Comparison of ENCODE assay signal across 19 cellular contexts in genomic region chr1:28195780-28196179, GRCh38. TPM values are rescaled to one million over a fixed set of nuclear protein-coding genes. Genes with fewer than 3 reads are reported as not detected.
"Had no signal": no experiment of that assay in that cellular context is flagged by ENCODE, and none has a peak within 500 bp of the region (broad histone marks: within the 10 kb centered on the region; RNA-seq: fewer than 3 reads in every experiment).

No MANE protein-coding gene starts in this region.

- H3K4me3 Mint-ChIP-seq: activated naive CD8-positive, alpha-beta T cell treated with anti-CD3 and anti-CD28 coated beads, Interleukin-2, amount 10 ng/mL, durations not matched to agents 7 days and 5 days; activated T-cell treated with anti-CD3 and anti-CD28 coated beads, Interleukin-2, amount 50 U/mL, for 72 hours; nephron progenitor cell; stimulated activated naive CD8-positive, alpha-beta T cell treated with anti-CD3 and anti-CD28 coated beads, Interleukin-15, amount 100 ng/mL, for 72 hours; T-helper 1 cell treated with Interleukin-12 subunit alpha and Interleukin-12 subunit beta and Interleukin-4 antibody, amounts not matched to agents 30 μg/mL and 1 μg/mL, for 36 hours had no signal

- DNase-seq: activated gamma-delta T cell treated with Interleukin-2 at 50 U/mL for 16 hours; activated naive CD8-positive, alpha-beta T cell treated with anti-CD3 and anti-CD28 coated beads, Interleukin-2, amount 10 ng/mL, durations not matched to agents 7 days and 5 days; activated T-cell treated with anti-CD3 and anti-CD28 coated beads, Interleukin-2, amount 50 U/mL, for 72 hours; aorta; left ventricle myocardium superior; mesenchymal stem cell; nephron progenitor cell; ovary; stimulated activated CD4-positive, alpha-beta T cell treated with anti-CD3 and anti-CD28 coated beads, Interleukin-15, amount 100 ng/mL, for 24 hours; stimulated activated CD4-positive, alpha-beta T cell treated with anti-CD3 and anti-CD28 coated beads, Interleukin-4, amount 100 ng/mL, for 24 hours; stimulated activated naive CD8-positive, alpha-beta T cell treated with anti-CD3 and anti-CD28 coated beads, Interleukin-15, amount 100 ng/mL, for 72 hours; testis had no signal

- H3K9me3 Mint-ChIP-seq: nephron progenitor cell had no signal

- H3K9me3 ChIP-seq: ovary, testis had no signal

- FAIRE-seq: endometrium, keratinocyte had no signal

- H3K27me3 ChIP-seq: dorsolateral prefrontal cortex, ovary, testis had no signal

- H3K27ac ChIP-seq: dorsolateral prefrontal cortex, ovary, testis had no signal

- H3K36me3 ChIP-seq: ovary had no signal

- ATAC-seq: activated CD4-positive, CD25-positive, alpha-beta regulatory T cell treated with anti-CD3 and anti-CD28 coated beads, Interleukin-2, amount 50 U/mL, for 24 hours; activated T-cell treated with anti-CD3 and anti-CD28 coated beads, Interleukin-2, amount 50 U/mL, for 72 hours; esophagus mucosa; left ventricle myocardium superior; stimulated activated naive CD8-positive, alpha-beta T cell treated with anti-CD3 and anti-CD28 coated beads, Interleukin-15, amount 100 ng/mL, for 72 hours had no signal

- H3K27ac Mint-ChIP-seq: activated naive CD8-positive, alpha-beta T cell treated with anti-CD3 and anti-CD28 coated beads, Interleukin-2, amount 10 ng/mL, durations not matched to agents 7 days and 5 days; activated T-cell treated with anti-CD3 and anti-CD28 coated beads, Interleukin-2, amount 50 U/mL, for 72 hours; stimulated activated naive CD8-positive, alpha-beta T cell treated with anti-CD3 and anti-CD28 coated beads, Interleukin-15, amount 100 ng/mL, for 72 hours; T-helper 1 cell treated with Interleukin-12 subunit alpha and Interleukin-12 subunit beta and Interleukin-4 antibody, amounts not matched to agents 30 μg/mL and 1 μg/mL, for 36 hours had no signal

- H3K27me3 Mint-ChIP-seq: activated naive CD8-positive, alpha-beta T cell treated with anti-CD3 and anti-CD28 coated beads, Interleukin-2, amount 10 ng/mL, durations not matched to agents 7 days and 5 days; stimulated activated naive CD8-positive, alpha-beta T cell treated with anti-CD3 and anti-CD28 coated beads, Interleukin-15, amount 100 ng/mL, for 72 hours had no signal

- H3K4me3 ChIP-seq: dorsolateral prefrontal cortex, ovary, testis had no signal

RNA-seq across cellular contexts. Expression of gene PTAFR, which starts 19.3 kb away (rescaled TPM):
- total RNA-seq: glomerular endothelial cell had no signal
